In the genomic region with DNA sequence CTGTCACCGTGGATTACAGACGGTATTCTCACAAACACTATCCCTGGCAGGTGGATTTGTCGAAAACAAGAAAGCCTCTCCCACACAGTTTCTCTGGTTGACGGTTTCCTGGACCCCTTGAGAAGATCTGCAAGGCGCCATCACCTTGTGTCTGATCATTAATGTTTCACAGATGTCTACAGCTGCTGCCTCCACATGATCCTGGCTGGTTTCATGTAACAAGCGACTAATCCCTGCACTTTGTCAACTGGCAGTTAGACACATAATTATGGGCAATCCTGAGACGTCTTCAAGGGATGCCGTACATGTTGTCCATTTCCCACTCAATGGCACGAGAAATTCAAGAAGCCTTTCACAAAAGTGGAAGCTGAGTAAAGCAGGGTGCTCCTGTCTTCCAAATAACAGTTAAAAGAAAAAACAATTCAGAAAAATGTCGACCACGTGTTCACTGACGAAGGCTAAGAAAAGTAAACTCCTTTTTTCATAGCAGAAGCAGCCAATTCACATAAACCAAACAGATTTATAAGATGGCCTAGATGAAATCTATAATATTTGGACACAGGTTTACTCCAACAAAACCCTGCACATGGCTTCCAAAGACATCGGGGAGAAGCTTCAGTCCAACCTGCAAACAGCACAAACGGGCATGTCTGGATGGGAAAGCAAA, we compare ENCODE assay signal across 10 cellular contexts. TPM values are rescaled to one million over a fixed set of nuclear protein-coding genes. Genes with fewer than 3 reads are reported as not detected.
DNase-seq lines count a peak whose midpoint lies in the region; ATAC-seq lines count a peak whose summit lies in the region.
"Had no signal": no experiment of that assay in that cellular context is flagged by ENCODE, and none has a peak within 500 bp of the region (broad histone marks: within the 10 kb centered on the region; RNA-seq: fewer than 3 reads in every experiment).

No MANE protein-coding gene starts in this region.

- H3K36me3 Mint-ChIP-seq in activated naive CD8-positive, alpha-beta T cell treated with anti-CD3 and anti-CD28 coated beads, Interleukin-2, amount 10 ng/mL, durations not matched to agents 7 days and 5 days: peaks cover 26% of the 10 kb centered on the region
- peaks cover 0 to 59% (median 0%) of the 10 kb centered on the region in 3 donors for H3K36me3 Mint-ChIP-seq in naive thymus-derived CD8-positive, alpha-beta T cell

- H3K4me3 Mint-ChIP-seq in activated naive CD8-positive, alpha-beta T cell treated with anti-CD3 and anti-CD28 coated beads, Interleukin-2, amount 10 ng/mL, durations not matched to agents 7 days and 5 days: no peak overlapping the region
- peak overlapping the region in 8 of 10 donors; percentile 19 to 81 (median 38) for H3K4me3 Mint-ChIP-seq in naive thymus-derived CD8-positive, alpha-beta T cell

- no peak for ATAC-seq in activated naive CD8-positive, alpha-beta T cell treated with anti-CD3 and anti-CD28 coated beads, Interleukin-2, amount 10 ng/mL, durations not matched to agents 7 days and 5 days (ENCODE audit: low read depth)
- ATAC-seq in naive thymus-derived CD8-positive, alpha-beta T cell: no peak
- ATAC-seq in HG02840 (IDR thresholded peaks at IDR 0.05; ENCODE audit: low FRiP score, unreplicated experiment) (no peak), GM19023 (IDR thresholded peaks at IDR 0.05; ENCODE audit: unreplicated experiment) (no peak), HG03439 (IDR thresholded peaks at IDR 0.05; ENCODE audit: unreplicated experiment) (no peak)

- H3K27ac Mint-ChIP-seq in activated naive CD8-positive, alpha-beta T cell treated with anti-CD3 and anti-CD28 coated beads, Interleukin-2, amount 10 ng/mL, durations not matched to agents 7 days and 5 days: peak overlapping the region; percentile 36
- peak overlapping the region in 9 of 10 donors; percentile 6 to 91 (median 68) for H3K27ac Mint-ChIP-seq in naive thymus-derived CD8-positive, alpha-beta T cell

- H3K4me1 Mint-ChIP-seq in activated naive CD8-positive, alpha-beta T cell treated with anti-CD3 and anti-CD28 coated beads, Interleukin-2, amount 10 ng/mL, durations not matched to agents 7 days and 5 days: peaks cover 50% of the 10 kb centered on the region
- H3K4me1 Mint-ChIP-seq in naive thymus-derived CD8-positive, alpha-beta T cell: peaks cover 56 to 94% (median 90%) of the 10 kb centered on the region in 4 donors

- no peaks in the 10 kb centered on the region for H3K9me3 Mint-ChIP-seq in activated naive CD8-positive, alpha-beta T cell treated with anti-CD3 and anti-CD28 coated beads, Interleukin-2, amount 10 ng/mL, durations not matched to agents 7 days and 5 days
- no peaks in the 10 kb centered on the region for H3K9me3 Mint-ChIP-seq in naive thymus-derived CD8-positive, alpha-beta T cell

- no peaks in the 10 kb centered on the region for H3K27me3 Mint-ChIP-seq in activated naive CD8-positive, alpha-beta T cell treated with anti-CD3 and anti-CD28 coated beads, Interleukin-2, amount 10 ng/mL, durations not matched to agents 7 days and 5 days
- no peaks in the 10 kb centered on the region for H3K27me3 Mint-ChIP-seq in naive thymus-derived CD8-positive, alpha-beta T cell

- POLR2A ChIA-PET in activated naive CD8-positive, alpha-beta T cell treated with anti-CD3 and anti-CD28 coated beads, Interleukin-2, amount 10 ng/mL, durations not matched to agents 7 days and 5 days (lab: Charles Lee): no interaction called here
- POLR2A ChIA-PET in naive thymus-derived CD8-positive, alpha-beta T cell (lab: Charles Lee): interaction anchor here (0.6 to 0.9 kb wide), 2 partner anchors 8 to 164 kb away, joined by 3 to 4 read pairs; a partner anchor contains a TSS

- DNase-seq in stimulated activated CD4-positive, alpha-beta T cell treated with anti-CD3 and anti-CD28 coated beads, Interleukin-4, amount 100 ng/mL, for 24 hours: peak; percentile 38
- DNase-seq in stimulated activated CD4-positive, alpha-beta T cell treated with anti-CD3 and anti-CD28 coated beads, Interleukin-4, amount 100 ng/mL, for 4 hours: no peak
- DNase-seq in activated naive CD8-positive, alpha-beta T cell treated with anti-CD3 and anti-CD28 coated beads, Interleukin-2, amount 10 ng/mL, durations not matched to agents 7 days and 5 days: no peak
- DNase-seq in naive thymus-derived CD8-positive, alpha-beta T cell: no peak
- no peak for DNase-seq in GOT3 (lab: John Stamatoyannopoulos, UW)
- DNase-seq: hippocampal formation, NCI-H748 treated with DMSO at 0.1 percent for 48 hours had no signal

RNA-seq across cellular contexts. Expression of gene CAPZB, which starts 52.3 kb away (rescaled TPM):
- total RNA-seq in activated naive CD8-positive, alpha-beta T cell treated with anti-CD3 and anti-CD28 coated beads, Interleukin-2, amount 10 ng/mL, durations not matched to agents 7 days and 5 days: 100 to 1,000 TPM; 395 to 412 TPM
- 100 to 1,000 TPM; 268 to 289 TPM for total RNA-seq in naive thymus-derived CD8-positive, alpha-beta T cell
- polyA plus RNA-seq in naive thymus-derived CD8-positive, alpha-beta T cell: 100 to 1,000 TPM; 475 to 592 (median 562) TPM
